In genomic region chr15:63530235-63530634, GRCh38 we compare ENCODE assay signal across 1 cellular context.
TF ChIP-seq lines count a peak whose summit lies in the region.

No MANE protein-coding gene starts in this region.

TF ChIP-seq in GM12878, 131 proteins besides CTCF, POLR2A, EP300 and RAD21 (continued from another document):
- TF ChIP-seq PKNOX1 (IDR thresholded peaks at IDR 0.05), result no peak
- TF ChIP-seq ATF2 (IDR thresholded peaks at IDR 0.05; ENCODE audit: low read length), result 0 out of 2 replicates have a peak, but pooled peaks have one; percentile 2
- TF ChIP-seq BHLHE40 (IDR thresholded peaks at IDR 0.05; ENCODE audit: borderline replicate concordance in 1 of 2, low read depth in 2 of 2, low read length in 1 of 2), result peak; percentile 82 to 84
